ENCODE assay signal across 25 cellular contexts in genomic region chr1:24557711-24558121, GRCh38. TPM values are rescaled to one million over a fixed set of nuclear protein-coding genes. Genes with fewer than 3 reads are reported as not detected.
A peak's percentile ranks its signal among the peaks of the same experiment; 100 is the strongest.
DNase-seq lines count a peak whose midpoint lies in the region; TF ChIP-seq lines count a peak whose summit lies in the region.
"Had no signal": no experiment of that assay in that cellular context is flagged by ENCODE, and none has a peak within 500 bp of the region (broad histone marks: within the 10 kb centered on the region; RNA-seq: fewer than 3 reads in every experiment).

No MANE protein-coding gene starts in this region.

- H3K36me3 ChIP-seq in Loucy (ENCODE audit: insufficient read depth, low read length) (no peaks in the 10 kb centered on the region), duodenal mucosa (ENCODE audit: control insufficient read depth in 1 of 2, insufficient read depth in 2 of 2, low read length in 2 of 2) (no peaks in the 10 kb centered on the region), spleen (no peaks in the 10 kb centered on the region)
- H3K36me3 ChIP-seq: brain microvascular endothelial cell, esophagus squamous epithelium, gastroesophageal sphincter had no signal

- H3K27me3 ChIP-seq in Loucy (ENCODE audit: insufficient read depth, low read length, poor library complexity, severe bottlenecking) (no peaks in the 10 kb centered on the region), duodenal mucosa (ENCODE audit: control insufficient read depth in 1 of 2, insufficient read depth in 2 of 2, low read length in 2 of 2) (peaks cover 0 to 3% of the 10 kb centered on the region in 2 donors), spleen (replicated peaks in 1 of 7) (peaks cover 0 to 81% (median 19%) of the 10 kb centered on the region in 7 donors)

- H3K4me2 ChIP-seq in Loucy (ENCODE audit: low read depth, low read length, poor library complexity, severe bottlenecking): peak overlapping the region; percentile 44

- H3K27ac ChIP-seq in duodenal mucosa (ENCODE audit: low read depth, low read length): no peak overlapping the region
- H3K27ac ChIP-seq in spleen: no peak overlapping the region
- H3K27ac ChIP-seq: 22Rv1, brain microvascular endothelial cell, esophagus squamous epithelium, gastroesophageal sphincter had no signal

- no peaks in the 10 kb centered on the region for H3F3A ChIP-seq in Loucy (ENCODE audit: low read depth)

- H3K9ac ChIP-seq in Loucy (ENCODE audit: low read depth, low read length, poor library complexity, severe bottlenecking) (peak overlapping the region; percentile 12), duodenal mucosa (ENCODE audit: low read depth in 1 of 2, low read length in 2 of 2) (peak overlapping the region in 1 of 2 donors; percentile 48)

- peak; percentile 22 for DNase-seq in DMS53 (lab: John Stamatoyannopoulos, UW)
- DNase-seq in DMS53 treated with DMSO at 0.1 percent for 48 hours (lab: John Stamatoyannopoulos, UW; ENCODE audit: unreplicated experiment): no peak
- DNase-seq in spleen: peak; percentile 55
- no peak for DNase-seq in immature natural killer cell
- DNase-seq in NCI-H82 (lab: John Stamatoyannopoulos, UW): no peak
- DNase-seq in DMS 273 treated with DMSO at 0.1 percent for 48 hours (lab: John Stamatoyannopoulos, UW): no peak
- DNase-seq: activated CD4-positive, CD25-positive, alpha-beta regulatory T cell treated with anti-CD3 and anti-CD28 coated beads, Interleukin-2, amount 50 U/mL, for 72 hours; activated naive CD8-positive, alpha-beta T cell treated with anti-CD3 and anti-CD28 coated beads for 36 hours; brain microvascular endothelial cell; COR-L47; esophagus squamous epithelium; H7; NCI-H187; NCI-H510A treated with DMSO at 0.1 percent for 48 hours; stimulated activated CD4-positive, alpha-beta T cell treated with anti-CD3 and anti-CD28 coated beads, Interleukin-2, amount 100 ng/mL, for 48 hours; stimulated activated naive CD8-positive, alpha-beta T cell treated with anti-CD3 and anti-CD28 coated beads, Interleukin-15, amount 100 ng/mL, for 72 hours; T1000 had no signal

- no peak for TF ChIP-seq POLR2A in spleen (IDR thresholded peaks at IDR 0.05)

- H3K4me3 ChIP-seq in Loucy (ENCODE audit: low read length, poor library complexity, severe bottlenecking) (peak overlapping the region; percentile 27), duodenal mucosa (ENCODE audit: low read depth in 1 of 2, low read length in 2 of 2) (peak overlapping the region; percentile 5 to 69), spleen (no peak overlapping the region)
- H3K4me3 ChIP-seq: esophagus squamous epithelium, gastroesophageal sphincter had no signal

- TF ChIP-seq CTCF in Loucy (conservative IDR thresholded peaks at IDR 0.05; ENCODE audit: low read length) (no peak), spleen (IDR thresholded peaks at IDR 0.05 in 8 of 11, conservative IDR thresholded peaks at IDR 0.05 in 3 of 11) (no peak)

- peaks cover 0 to 5% (median 0%) of the 10 kb centered on the region in 6 donors for H3K9me3 Mint-ChIP-seq in immature natural killer cell
- H3K9me3 Mint-ChIP-seq: activated naive CD8-positive, alpha-beta T cell treated with anti-CD3 and anti-CD28 coated beads for 36 hours; nephron; stimulated activated naive CD8-positive, alpha-beta T cell treated with anti-CD3 and anti-CD28 coated beads, Interleukin-15, amount 100 ng/mL, for 72 hours had no signal

- no peak overlapping the region for H3K27ac Mint-ChIP-seq in immature natural killer cell
- H3K27ac Mint-ChIP-seq: activated naive CD8-positive, alpha-beta T cell treated with anti-CD3 and anti-CD28 coated beads for 36 hours; stimulated activated naive CD8-positive, alpha-beta T cell treated with anti-CD3 and anti-CD28 coated beads, Interleukin-15, amount 100 ng/mL, for 72 hours had no signal

- H3K4me1 ChIP-seq in Loucy (ENCODE audit: insufficient read depth, low read length, poor library complexity, severe bottlenecking): peaks cover 19% of the 10 kb centered on the region
- H3K4me1 ChIP-seq in duodenal mucosa (ENCODE audit: control insufficient read depth in 1 of 2, insufficient read depth in 2 of 2, low read length in 2 of 2): peaks cover 16 to 25% of the 10 kb centered on the region in 2 donors
- peaks cover 5 to 27% (median 14%) of the 10 kb centered on the region in 6 donors for H3K4me1 ChIP-seq in spleen

- peak overlapping the region; percentile 86 for H2AFZ ChIP-seq in Loucy (ENCODE audit: low read length)

- H4K20me1 ChIP-seq in Loucy (ENCODE audit: insufficient read depth, low read length, poor library complexity, severe bottlenecking): no peaks in the 10 kb centered on the region

- H3K9me3 ChIP-seq in Loucy (ENCODE audit: insufficient read depth, low read depth, low read length) (no peaks in the 10 kb centered on the region), duodenal mucosa (ENCODE audit: control insufficient read depth in 1 of 2, low read length in 2 of 2) (no peaks in the 10 kb centered on the region), spleen (no peaks in the 10 kb centered on the region)
- H3K9me3 ChIP-seq: esophagus squamous epithelium, gastroesophageal sphincter had no signal

- H3K36me3 Mint-ChIP-seq in immature natural killer cell: peaks cover 0 to 4% (median 0%) of the 10 kb centered on the region in 3 donors
- H3K36me3 Mint-ChIP-seq: activated naive CD8-positive, alpha-beta T cell treated with anti-CD3 and anti-CD28 coated beads for 36 hours had no signal

- peaks cover 6 to 11% of the 10 kb centered on the region in 2 donors for H3K4me1 Mint-ChIP-seq in immature natural killer cell

- H3K4me3 Mint-ChIP-seq in immature natural killer cell: no peak overlapping the region
- H3K4me3 Mint-ChIP-seq: activated naive CD8-positive, alpha-beta T cell treated with anti-CD3 and anti-CD28 coated beads for 36 hours had no signal

- no peaks in the 10 kb centered on the region for H3K9me2 ChIP-seq in Loucy (replicated peaks; ENCODE audit: low read depth, low read length)

- H3K27me3 Mint-ChIP-seq in immature natural killer cell (ENCODE audit: low read depth in 3 of 3): peaks cover 20 to 34% (median 22%) of the 10 kb centered on the region in 3 donors

- H3K79me2 ChIP-seq in Loucy (ENCODE audit: insufficient read depth, low read length): no peaks in the 10 kb centered on the region

- intact Hi-C loops in spleen (cut with DNase I; ENCODE audit: low total_unique reads): no loop called here

- WGBS in spleen, 5 donors: 56 to 71% (median 65%) methylated on average over 9 of the region's 9 CpGs

RNA-seq across cellular contexts. Expression of gene NCMAP, which starts 1.8 kb away (rescaled TPM):
- under 1 TPM in 3 of 7 donors, not detected in 4; 0.09 to 0.22 (median 0.20) TPM for total RNA-seq in spleen
- polyA plus RNA-seq in spleen (under 1 TPM in 2 of 3 donors, not detected in 1; 0.03 to 0.10 TPM), immature natural killer cell (not detected)
- total RNA-seq: HT1080, M059J, posterior vena cava had no signal

RNA-seq across cellular contexts. Expression of gene RCAN3, which starts 55.1 kb away (rescaled TPM):
- 10 to 100 TPM; 14.4 to 21.7 (median 17.9) TPM for total RNA-seq in spleen
- polyA plus RNA-seq in spleen: 1 to 10 TPM; 6.1 to 7.2 (median 6.4) TPM
- 1 to 10 TPM; 4.0 to 8.5 (median 4.8) TPM for polyA plus RNA-seq in immature natural killer cell

Comparison
In these comparisons a context has a peak if more than half of its experiments do, and no peak if none do; other contexts are left out.
1. DNase-seq: peak in DMS53 (single experiment) and spleen (single experiment); none in DMS53 treated with DMSO at 0.1 percent for 48 hours (single experiment), immature natural killer cell (0 of 3), NCI-H82 (single experiment) and DMS 273 treated with DMSO at 0.1 percent for 48 hours (single experiment).
2. H3K4me3 ChIP-seq: peak in Loucy (single experiment) and duodenal mucosa (2 of 2); none in spleen (0 of 8).